In the genomic region with DNA sequence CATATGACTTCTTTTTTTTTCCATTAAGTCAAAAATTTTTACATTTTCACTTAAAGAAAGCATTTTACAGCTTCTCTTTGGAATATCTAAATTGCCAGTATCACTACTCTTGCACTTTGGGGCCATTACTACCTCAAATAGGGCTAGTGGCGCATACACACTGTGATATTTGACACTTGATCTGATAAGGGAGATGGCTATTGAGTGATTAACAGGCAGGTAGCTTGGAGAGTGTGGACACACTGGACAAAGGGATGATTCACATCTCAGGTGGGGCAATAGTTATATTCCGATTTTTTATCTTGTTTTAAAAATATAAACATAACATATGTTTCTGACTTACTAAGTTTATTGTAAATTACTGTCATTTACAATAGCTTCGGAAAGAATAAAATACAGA, we compare ENCODE assay signal across 16 cellular contexts.
A peak's percentile ranks its signal among the peaks of the same experiment; 100 is the strongest.
DNase-seq lines count a peak whose midpoint lies in the region; ATAC-seq lines count a peak whose summit lies in the region.
"Had no signal": no experiment of that assay in that cellular context is flagged by ENCODE, and none has a peak within 500 bp of the region (broad histone marks: within the 10 kb centered on the region; RNA-seq: fewer than 3 reads in every experiment).

No MANE protein-coding gene starts in this region.

- H3K9me3 ChIP-seq in CD8-positive, alpha-beta memory T cell (ENCODE audit: low read length): no peaks in the 10 kb centered on the region
- H3K9me3 ChIP-seq: BLaER1, HAP-1 had no signal

- no peaks in the 10 kb centered on the region for H3K4me1 ChIP-seq in CD8-positive, alpha-beta memory T cell (ENCODE audit: insufficient read depth, low read length)
- H3K4me1 ChIP-seq: BLaER1, HAP-1 had no signal

- H3K27ac ChIP-seq in CD8-positive, alpha-beta memory T cell (ENCODE audit: low read depth, low read length): no peak overlapping the region
- H3K27ac ChIP-seq: 22Rv1, BLaER1, C4-2B had no signal

- H3K4me3 ChIP-seq in CD8-positive, alpha-beta memory T cell (ENCODE audit: low read length): no peak overlapping the region
- H3K4me3 ChIP-seq: BLaER1, HAP-1 had no signal

- no peaks in the 10 kb centered on the region for H3K36me3 Mint-ChIP-seq in CD8-positive, alpha-beta memory T cell
- H3K36me3 Mint-ChIP-seq: CD4-positive, CD25-positive, alpha-beta regulatory T cell; CD8-positive, alpha-beta T cell had no signal

- no peak overlapping the region for H3K4me3 Mint-ChIP-seq in CD8-positive, alpha-beta memory T cell
- H3K4me3 Mint-ChIP-seq: B cell; CD4-positive, CD25-positive, alpha-beta regulatory T cell; CD8-positive, alpha-beta T cell had no signal

- H3K4me1 Mint-ChIP-seq in CD8-positive, alpha-beta memory T cell: no peaks in the 10 kb centered on the region
- H3K4me1 Mint-ChIP-seq: B cell; CD4-positive, CD25-positive, alpha-beta regulatory T cell had no signal

- H3K27ac Mint-ChIP-seq in CD8-positive, alpha-beta memory T cell: no peak overlapping the region
- H3K27ac Mint-ChIP-seq: B cell; CD4-positive, CD25-positive, alpha-beta regulatory T cell; CD8-positive, alpha-beta T cell had no signal

- H3K9me3 Mint-ChIP-seq in CD8-positive, alpha-beta memory T cell: peaks cover 3 to 19% (median 8%) of the 10 kb centered on the region in 5 donors

- no peaks in the 10 kb centered on the region for H3K36me3 ChIP-seq in CD8-positive, alpha-beta memory T cell (ENCODE audit: insufficient read depth, low read length)
- H3K36me3 ChIP-seq: BLaER1, HAP-1 had no signal

- DNase-seq in DMS53 (lab: John Stamatoyannopoulos, UW): peak; percentile 32
- no peak for DNase-seq in DMS53 treated with DMSO at 0.1 percent for 48 hours (lab: John Stamatoyannopoulos, UW; ENCODE audit: unreplicated experiment)
- DNase-seq in NCI-H69 (lab: John Stamatoyannopoulos, UW): peak; percentile 12
- peak; percentile 25 for DNase-seq in SK-N-DZ (ENCODE audit: low spot score)
- DNase-seq in CD8-positive, alpha-beta memory T cell: no peak
- DNase-seq: CD4-positive, CD25-positive, alpha-beta regulatory T cell; CD8-positive, alpha-beta T cell; DMS 273 treated with DMSO at 0.1 percent for 48 hours; DND-41; GOT3 had no signal

- ATAC-seq in HG03095 (IDR thresholded peaks at IDR 0.05; ENCODE audit: unreplicated experiment): no peak
- ATAC-seq: CD8-positive, alpha-beta T cell had no signal

- POLR2A ChIA-PET in CD8-positive, alpha-beta memory T cell (lab: Charles Lee): no interaction called here

- CTCF ChIA-PET in CD8-positive, alpha-beta memory T cell (lab: Charles Lee): no interaction called here

- H3K27me3 Mint-ChIP-seq in CD8-positive, alpha-beta memory T cell: no peaks in the 10 kb centered on the region
- H3K27me3 Mint-ChIP-seq: B cell; CD4-positive, CD25-positive, alpha-beta regulatory T cell had no signal

- no peaks in the 10 kb centered on the region for H3K27me3 ChIP-seq in CD8-positive, alpha-beta memory T cell (ENCODE audit: insufficient read depth, low read length, poor library complexity, severe bottlenecking)
- H3K27me3 ChIP-seq: BLaER1 had no signal

Comparison
In these comparisons a context has a peak if more than half of its experiments do, and no peak if none do; other contexts are left out.
1. DNase-seq: peak in DMS53 (single experiment), NCI-H69 (single experiment) and SK-N-DZ (single experiment); none in DMS53 treated with DMSO at 0.1 percent for 48 hours (single experiment) and CD8-positive, alpha-beta memory T cell (0 of 5).